In the genomic region with DNA sequence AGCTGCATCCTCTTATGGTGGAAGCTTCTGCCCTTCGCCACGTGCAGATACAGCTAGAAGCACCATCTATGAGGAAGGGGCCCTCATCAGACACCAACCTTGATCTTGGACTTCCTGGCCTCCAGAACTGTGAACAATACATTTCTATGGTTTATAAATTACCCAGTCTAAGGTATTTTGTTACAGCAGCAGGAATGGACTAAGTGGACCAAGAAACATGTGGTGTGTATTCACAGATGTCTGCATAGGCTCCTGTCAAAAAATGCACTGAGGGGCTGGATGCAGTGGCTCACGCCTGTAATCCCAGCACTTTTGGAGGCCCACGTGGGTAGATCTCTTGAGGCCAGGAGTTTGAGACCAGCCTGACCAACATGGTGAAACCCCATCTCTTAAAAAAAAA, we compare ENCODE assay signal across 37 cellular contexts. TPM values are rescaled to one million over a fixed set of nuclear protein-coding genes. Genes with fewer than 3 reads are reported as not detected.
"Had no signal": no experiment of that assay in that cellular context is flagged by ENCODE, and none has a peak within 500 bp of the region (broad histone marks: within the 10 kb centered on the region; RNA-seq: fewer than 3 reads in every experiment).

No MANE protein-coding gene starts in this region.

- H3K4me1 Mint-ChIP-seq: activated B cell treated with CpG ODN at 0.5 μM for 24 hours; activated CD4-positive, alpha-beta T cell treated with anti-CD3 and anti-CD28 coated beads, Interleukin-2, amount 10 ng/mL, durations not matched to agents 24 days and 14 days; activated CD8-positive, alpha-beta memory T cell treated with anti-CD3 and anti-CD28 coated beads, Interleukin-2, amount 10 ng/mL, durations not matched to agents 7 days and 5 days; activated naive CD4-positive, alpha-beta T cell treated with anti-CD3 and anti-CD28 coated beads, Interleukin-2, amount 10 ng/mL, durations not matched to agents 7 days and 5 days; activated naive CD4-positive, alpha-beta T cell treated with anti-CD3 and anti-CD28 coated beads, Interleukin-2, amount 50 U/mL, for 24 hours; activated naive CD8-positive, alpha-beta T cell treated with anti-CD3 and anti-CD28 coated beads, Interleukin-2, amount 10 ng/mL, durations not matched to agents 7 days and 5 days; activated naive CD8-positive, alpha-beta T cell treated with anti-CD3 and anti-CD28 coated beads, Interleukin-2, amount 50 U/mL, for 24 hours; activated T-helper 17 cell treated with anti-CD3 and anti-CD28 coated beads, Interleukin-2, amount 50 U/mL, for 72 hours; central memory CD8-positive, alpha-beta T cell had no signal

- H3K9me3 ChIP-seq: ascending aorta had no signal

- FAIRE-seq: bronchial epithelial cell, TTC549 had no signal

- H3K4me3 Mint-ChIP-seq: activated B cell treated with CpG ODN at 0.5 μM for 24 hours; activated CD4-positive, alpha-beta memory T cell treated with anti-CD3 and anti-CD28 coated beads for 36 hours; activated CD4-positive, alpha-beta T cell treated with anti-CD3 and anti-CD28 coated beads, Interleukin-2, amount 10 ng/mL, durations not matched to agents 24 days and 14 days; activated CD8-positive, alpha-beta memory T cell treated with anti-CD3 and anti-CD28 coated beads, Interleukin-2, amount 10 ng/mL, durations not matched to agents 7 days and 5 days; activated CD8-positive, alpha-beta T cell treated with anti-CD3 and anti-CD28 coated beads for 36 hours; activated naive CD4-positive, alpha-beta T cell treated with anti-CD3 and anti-CD28 coated beads, Interleukin-2, amount 10 ng/mL, durations not matched to agents 7 days and 5 days; activated naive CD4-positive, alpha-beta T cell treated with anti-CD3 and anti-CD28 coated beads, Interleukin-2, amount 50 U/mL, for 24 hours; activated naive CD8-positive, alpha-beta T cell; activated naive CD8-positive, alpha-beta T cell treated with anti-CD3 and anti-CD28 coated beads, Interleukin-2, amount 10 ng/mL, durations not matched to agents 7 days and 5 days; activated naive CD8-positive, alpha-beta T cell treated with anti-CD3 and anti-CD28 coated beads, Interleukin-2, amount 50 U/mL, for 24 hours; activated T-cell treated with anti-CD3 and anti-CD28 coated beads, Interleukin-2, amount 50 U/mL, for 4 hours; activated T-cell treated with anti-CD3 and anti-CD28 coated beads, Interleukin-2, amount 50 U/mL, for 72 hours; activated T-helper 1 cell treated with anti-CD3 and anti-CD28 coated beads, Interleukin-12 subunit alpha, Interleukin-12 subunit beta, Interleukin-2, Interleukin-4 antibody, amounts not matched to agents 30 ng/mL and 10 ng/mL and 1 ng/mL, durations not matched to agents 14 hours and 24 hours and 36 hours; activated T-helper 17 cell treated with anti-CD3 and anti-CD28 coated beads, Interleukin-2, amount 50 U/mL, for 72 hours; brain; central memory CD8-positive, alpha-beta T cell; T-cell; T-helper 17 cell had no signal

- H3K27me3 Mint-ChIP-seq: activated B cell treated with CpG ODN at 0.5 μM for 24 hours; activated CD4-positive, alpha-beta memory T cell treated with anti-CD3 and anti-CD28 coated beads for 36 hours; activated CD4-positive, alpha-beta T cell treated with anti-CD3 and anti-CD28 coated beads, Interleukin-2, amount 10 ng/mL, durations not matched to agents 24 days and 14 days; activated CD8-positive, alpha-beta memory T cell treated with anti-CD3 and anti-CD28 coated beads, Interleukin-2, amount 10 ng/mL, durations not matched to agents 7 days and 5 days; activated naive CD4-positive, alpha-beta T cell treated with anti-CD3 and anti-CD28 coated beads, Interleukin-2, amount 50 U/mL, for 24 hours; activated naive CD8-positive, alpha-beta T cell; activated naive CD8-positive, alpha-beta T cell treated with anti-CD3 and anti-CD28 coated beads, Interleukin-2, amount 50 U/mL, for 24 hours; activated T-helper 17 cell treated with anti-CD3 and anti-CD28 coated beads, Interleukin-2, amount 50 U/mL, for 72 hours; central memory CD8-positive, alpha-beta T cell; T-cell had no signal

- H3K9me3 Mint-ChIP-seq: activated B cell treated with CpG ODN at 0.5 μM for 24 hours; activated CD4-positive, alpha-beta memory T cell treated with anti-CD3 and anti-CD28 coated beads for 36 hours; activated CD4-positive, alpha-beta T cell treated with anti-CD3 and anti-CD28 coated beads, Interleukin-2, amount 10 ng/mL, durations not matched to agents 24 days and 14 days; activated CD8-positive, alpha-beta T cell treated with anti-CD3 and anti-CD28 coated beads for 36 hours; activated naive CD4-positive, alpha-beta T cell treated with anti-CD3 and anti-CD28 coated beads, Interleukin-2, amount 10 ng/mL, durations not matched to agents 7 days and 5 days; activated naive CD4-positive, alpha-beta T cell treated with anti-CD3 and anti-CD28 coated beads, Interleukin-2, amount 50 U/mL, for 24 hours; activated naive CD8-positive, alpha-beta T cell treated with anti-CD3 and anti-CD28 coated beads, Interleukin-2, amount 10 ng/mL, durations not matched to agents 7 days and 5 days; activated naive CD8-positive, alpha-beta T cell treated with anti-CD3 and anti-CD28 coated beads, Interleukin-2, amount 50 U/mL, for 24 hours; activated T-cell treated with anti-CD3 and anti-CD28 coated beads, Interleukin-2, amount 50 U/mL, for 4 hours; activated T-cell treated with anti-CD3 and anti-CD28 coated beads, Interleukin-2, amount 50 U/mL, for 72 hours; activated T-helper 1 cell treated with anti-CD3 and anti-CD28 coated beads, Interleukin-12 subunit alpha, Interleukin-12 subunit beta, Interleukin-2, Interleukin-4 antibody, amounts not matched to agents 30 ng/mL and 10 ng/mL and 1 ng/mL, durations not matched to agents 14 hours and 24 hours and 36 hours; activated T-helper 17 cell treated with anti-CD3 and anti-CD28 coated beads, Interleukin-2, amount 50 U/mL, for 72 hours; central memory CD8-positive, alpha-beta T cell; T-cell had no signal

- DNase-seq: activated B cell treated with CpG ODN at 0.5 μM for 24 hours; activated CD4-positive, alpha-beta memory T cell treated with anti-CD3 and anti-CD28 coated beads for 36 hours; activated CD4-positive, alpha-beta T cell treated with anti-CD3 and anti-CD28 coated beads for 4 hours; activated CD4-positive, alpha-beta T cell treated with anti-CD3 and anti-CD28 coated beads, Interleukin-2, amount 10 ng/mL, durations not matched to agents 24 days and 14 days; activated CD4-positive, alpha-beta T cell treated with anti-CD3 and anti-CD28 coated beads, Interleukin-2, amount 50 U/mL, for 1 hour; activated CD4-positive, alpha-beta T cell treated with anti-CD3 and anti-CD28 coated beads, Interleukin-2, amount 50 U/mL, for 4 hours; activated CD4-positive, CD25-positive, alpha-beta regulatory T cell treated with anti-CD3 and anti-CD28 coated beads, Interleukin-2, amount 50 U/mL, for 72 hours; activated CD8-positive, alpha-beta memory T cell treated with anti-CD3 and anti-CD28 coated beads, Interleukin-2, amount 10 ng/mL, durations not matched to agents 7 days and 5 days; activated CD8-positive, alpha-beta T cell treated with anti-CD3 and anti-CD28 coated beads for 36 hours; activated effector memory CD4-positive, alpha-beta T cell treated with Interleukin-2 at 50 U/mL for 16 hours; activated gamma-delta T cell; activated naive CD4-positive, alpha-beta T cell treated with anti-CD3 and anti-CD28 coated beads, Interleukin-2, amount 10 ng/mL, durations not matched to agents 7 days and 5 days; activated naive CD4-positive, alpha-beta T cell treated with Interleukin-2 at 50 U/mL for 16 hours; activated naive CD8-positive, alpha-beta T cell treated with anti-CD3 and anti-CD28 coated beads, Interleukin-2, amount 10 ng/mL, durations not matched to agents 7 days and 5 days; activated naive CD8-positive, alpha-beta T cell treated with anti-CD3 and anti-CD28 coated beads, Interleukin-2, amount 50 U/mL, for 24 hours; activated T-cell treated with anti-CD3 and anti-CD28 coated beads for 4 hours; activated T-cell treated with anti-CD3 and anti-CD28 coated beads, Interleukin-2, amount 50 U/mL, for 1 hour; activated T-cell treated with anti-CD3 and anti-CD28 coated beads, Interleukin-2, amount 50 U/mL, for 4 hours; activated T-cell treated with anti-CD3 and anti-CD28 coated beads, Interleukin-2, amount 50 U/mL, for 72 hours; amygdala; anterior cingulate cortex; caudate nucleus; cerebellar nuclear complex; T-cell; T-helper 17 cell; T1000 had no signal

- H3K27ac Mint-ChIP-seq: activated B cell treated with CpG ODN at 0.5 μM for 24 hours; activated CD4-positive, alpha-beta memory T cell treated with anti-CD3 and anti-CD28 coated beads for 36 hours; activated CD4-positive, alpha-beta T cell treated with anti-CD3 and anti-CD28 coated beads, Interleukin-2, amount 10 ng/mL, durations not matched to agents 24 days and 14 days; activated CD8-positive, alpha-beta memory T cell treated with anti-CD3 and anti-CD28 coated beads, Interleukin-2, amount 10 ng/mL, durations not matched to agents 7 days and 5 days; activated CD8-positive, alpha-beta T cell treated with anti-CD3 and anti-CD28 coated beads for 36 hours; activated naive CD4-positive, alpha-beta T cell treated with anti-CD3 and anti-CD28 coated beads, Interleukin-2, amount 10 ng/mL, durations not matched to agents 7 days and 5 days; activated naive CD4-positive, alpha-beta T cell treated with anti-CD3 and anti-CD28 coated beads, Interleukin-2, amount 50 U/mL, for 24 hours; activated naive CD8-positive, alpha-beta T cell; activated naive CD8-positive, alpha-beta T cell treated with anti-CD3 and anti-CD28 coated beads, Interleukin-2, amount 10 ng/mL, durations not matched to agents 7 days and 5 days; activated naive CD8-positive, alpha-beta T cell treated with anti-CD3 and anti-CD28 coated beads, Interleukin-2, amount 50 U/mL, for 24 hours; activated T-cell treated with anti-CD3 and anti-CD28 coated beads, Interleukin-2, amount 50 U/mL, for 72 hours; activated T-helper 1 cell treated with anti-CD3 and anti-CD28 coated beads, Interleukin-12 subunit alpha, Interleukin-12 subunit beta, Interleukin-2, Interleukin-4 antibody, amounts not matched to agents 30 ng/mL and 10 ng/mL and 1 ng/mL, durations not matched to agents 14 hours and 24 hours and 36 hours; activated T-helper 17 cell treated with anti-CD3 and anti-CD28 coated beads, Interleukin-2, amount 50 U/mL, for 72 hours; T-cell; T-helper 17 cell had no signal

- H3K27me3 ChIP-seq: ascending aorta, cardiac muscle cell had no signal

- H3K36me3 Mint-ChIP-seq: activated CD4-positive, alpha-beta memory T cell treated with anti-CD3 and anti-CD28 coated beads for 36 hours; activated CD8-positive, alpha-beta memory T cell treated with anti-CD3 and anti-CD28 coated beads, Interleukin-2, amount 10 ng/mL, durations not matched to agents 7 days and 5 days; activated naive CD4-positive, alpha-beta T cell treated with anti-CD3 and anti-CD28 coated beads, Interleukin-2, amount 10 ng/mL, durations not matched to agents 7 days and 5 days; activated naive CD4-positive, alpha-beta T cell treated with anti-CD3 and anti-CD28 coated beads, Interleukin-2, amount 50 U/mL, for 24 hours; activated naive CD8-positive, alpha-beta T cell; activated naive CD8-positive, alpha-beta T cell treated with anti-CD3 and anti-CD28 coated beads, Interleukin-2, amount 10 ng/mL, durations not matched to agents 7 days and 5 days; brain; T-cell had no signal

- H3K4me3 ChIP-seq: ascending aorta, cardiac muscle cell had no signal

- ATAC-seq: activated CD8-positive, alpha-beta memory T cell treated with anti-CD3 and anti-CD28 coated beads, Interleukin-2, amount 10 ng/mL, durations not matched to agents 7 days and 5 days; activated CD8-positive, alpha-beta T cell treated with anti-CD3 and anti-CD28 coated beads for 36 hours; activated naive CD8-positive, alpha-beta T cell treated with anti-CD3 and anti-CD28 coated beads, Interleukin-2, amount 50 U/mL, for 24 hours; activated T-cell treated with anti-CD3 and anti-CD28 coated beads, Interleukin-2, amount 50 U/mL, for 4 hours; activated T-cell treated with anti-CD3 and anti-CD28 coated beads, Interleukin-2, amount 50 U/mL, for 72 hours; activated T-helper 17 cell treated with anti-CD3 and anti-CD28 coated beads, Interleukin-2, amount 50 U/mL, for 72 hours; T-cell; T-helper 17 cell had no signal

- H3K27ac ChIP-seq: ascending aorta, cardiac muscle cell, VCaP had no signal

- H3K4me1 ChIP-seq: ascending aorta had no signal

- H3K36me3 ChIP-seq: ascending aorta, cardiac muscle cell had no signal

RNA-seq across cellular contexts. Expression of gene STPG4, which starts 57.5 kb away (rescaled TPM):
- total RNA-seq: activated CD4-positive, alpha-beta memory T cell treated with anti-CD3 and anti-CD28 coated beads for 36 hours; activated CD8-positive, alpha-beta T cell treated with anti-CD3 and anti-CD28 coated beads for 36 hours; activated T-cell treated with anti-CD3 and anti-CD28 coated beads, Interleukin-2, amount 50 U/mL, for 4 hours; activated T-cell treated with anti-CD3 and anti-CD28 coated beads, Interleukin-2, amount 50 U/mL, for 72 hours; ascending aorta; cardiac muscle cell had no signal
- polyA plus RNA-seq: cardiac muscle cell had no signal
